13 cellular contexts compared by ENCODE assay signal in genomic region chr2:84830095-84830494, GRCh38. TPM values are rescaled to one million over a fixed set of nuclear protein-coding genes. Genes with fewer than 3 reads are reported as not detected.
DNase-seq lines count a peak whose midpoint lies in the region; ATAC-seq and TF ChIP-seq lines count a peak whose summit lies in the region.
"Had no signal": no experiment of that assay in that cellular context is flagged by ENCODE, and none has a peak within 500 bp of the region (broad histone marks: within the 10 kb centered on the region; RNA-seq: fewer than 3 reads in every experiment).

No MANE protein-coding gene starts in this region.

- H3K4me1 ChIP-seq in spleen: peaks cover 0 to 60% (median 18%) of the 10 kb centered on the region in 6 donors
- H3K4me1 ChIP-seq: colonic mucosa had no signal

- H3K4me3 ChIP-seq in spleen: no peak overlapping the region
- H3K4me3 ChIP-seq: colonic mucosa, HAP-1 had no signal

- no peak for TF ChIP-seq CTCF in spleen (IDR thresholded peaks at IDR 0.05 in 8 of 11, conservative IDR thresholded peaks at IDR 0.05 in 3 of 11)

- DNase-seq in DMS53 (lab: John Stamatoyannopoulos, UW): peak; percentile 40
- no peak for DNase-seq in DMS53 treated with DMSO at 0.1 percent for 48 hours (lab: John Stamatoyannopoulos, UW; ENCODE audit: unreplicated experiment)
- DNase-seq in SKM-1 treated with dmso at 0.1 percent for 144 hours (lab: John Stamatoyannopoulos, UW; ENCODE audit: unreplicated experiment): peak; percentile 94
- peak; percentile 25 for DNase-seq in left cardiac atrium
- peak; percentile 83 for DNase-seq in spleen
- DNase-seq in SHP77 (lab: John Stamatoyannopoulos, UW): no peak
- DNase-seq: colonic mucosa; GF-D8; stimulated activated naive CD8-positive, alpha-beta T cell treated with anti-CD3 and anti-CD28 coated beads, Interleukin-15, amount 100 ng/mL, for 72 hours had no signal

- no peaks in the 10 kb centered on the region for H3K27me3 ChIP-seq in spleen (replicated peaks in 1 of 7)
- H3K27me3 ChIP-seq: colonic mucosa had no signal

- H3K27ac ChIP-seq in spleen: peak overlapping the region in 2 of 8 donors; percentile 40 to 48
- H3K27ac ChIP-seq: 22Rv1, colonic mucosa had no signal

- intact Hi-C loops in left cardiac atrium (cut with DNase I): no loop called here
- intact Hi-C loops in spleen (cut with DNase I; ENCODE audit: low total_unique reads): no loop called here

- peaks cover 0 to 6% (median 3%) of the 10 kb centered on the region in 8 donors for H3K9me3 ChIP-seq in spleen
- H3K9me3 ChIP-seq: colonic mucosa, HAP-1 had no signal

- H3K36me3 ChIP-seq in spleen: no peaks in the 10 kb centered on the region
- H3K36me3 ChIP-seq: colonic mucosa, HAP-1 had no signal

- TF ChIP-seq POLR2A in spleen (IDR thresholded peaks at IDR 0.05): no peak

- ATAC-seq in left cardiac atrium (peak; percentile 66 to 76), GM21786 (IDR thresholded peaks at IDR 0.05; ENCODE audit: unreplicated experiment) (no peak), GM18498 (IDR thresholded peaks at IDR 0.05; ENCODE audit: unreplicated experiment) (no peak)
- ATAC-seq: stimulated activated naive CD8-positive, alpha-beta T cell treated with anti-CD3 and anti-CD28 coated beads, Interleukin-15, amount 100 ng/mL, for 72 hours had no signal

- 41 to 55% (median 52%) methylated on average over 11 of the region's 11 CpGs for WGBS in spleen, 5 donors

RNA-seq across cellular contexts. Expression of gene TRABD2A, which starts 50.8 kb away (rescaled TPM):
- total RNA-seq in left cardiac atrium: 1 to 10 TPM in 1 of 2 donors, under 1 TPM in 1; 0.91 to 1.3 TPM
- 10 to 100 TPM in 2 of 7 donors, 1 to 10 TPM in 5; 5.4 to 12.5 (median 9.2) TPM for total RNA-seq in spleen
- polyA plus RNA-seq in spleen: 1 to 10 TPM; 4.5 to 8.6 (median 5.0) TPM

Comparison
In these comparisons a context has a peak if more than half of its experiments do, and no peak if none do; other contexts are left out.
1. DNase-seq: peak in DMS53 (single experiment), SKM-1 treated with dmso at 0.1 percent for 144 hours (single experiment), left cardiac atrium (single experiment) and spleen (single experiment); none in DMS53 treated with DMSO at 0.1 percent for 48 hours (single experiment) and SHP77 (0 of 2).
2. ATAC-seq: peak in left cardiac atrium (2 of 2); none in GM21786 (single experiment) and GM18498 (single experiment).